Comparison of ENCODE assay signal across 1 cellular context in the genomic region with DNA sequence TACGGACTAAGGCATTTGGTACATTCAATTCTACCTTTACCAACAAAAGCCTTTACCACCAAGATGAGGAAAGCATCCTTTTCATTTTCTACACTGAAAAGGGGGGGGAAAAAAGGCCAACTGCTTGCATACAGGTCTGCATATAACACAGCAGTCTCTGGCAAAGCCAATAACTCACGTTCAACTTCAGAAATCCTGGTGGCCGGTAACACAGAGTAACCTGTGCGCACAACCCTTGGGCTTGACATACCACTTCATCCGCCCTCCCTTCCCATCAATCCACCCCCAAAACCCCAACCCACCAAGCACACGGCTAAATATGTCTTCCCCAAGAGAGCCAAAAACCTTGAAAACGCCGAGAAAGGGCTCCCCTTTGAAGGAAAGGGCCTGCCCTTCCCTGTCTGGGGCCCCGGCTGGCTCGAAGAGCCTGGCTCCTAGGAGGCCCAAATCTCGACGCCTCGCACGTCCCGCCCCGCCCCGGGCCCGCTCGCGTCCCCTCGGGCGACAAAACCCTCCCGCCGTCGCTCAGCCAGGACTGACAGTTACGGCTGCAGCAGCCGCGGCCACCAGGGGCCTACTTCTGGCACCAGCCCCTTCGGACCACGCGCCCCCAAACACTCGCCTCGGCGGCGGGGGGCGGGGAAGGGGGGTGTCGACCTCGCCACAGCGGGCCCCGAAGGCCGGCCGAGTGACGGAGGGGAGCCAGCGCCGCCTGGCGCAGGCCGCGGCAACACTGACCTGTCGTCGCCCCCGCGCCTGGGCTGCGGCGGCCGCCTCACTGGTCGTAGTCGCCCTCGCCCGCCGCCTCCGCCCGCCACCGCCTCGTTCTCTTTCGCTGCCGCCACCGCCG.
TF ChIP-seq lines count a peak whose summit lies in the region.

No MANE protein-coding gene starts in this region.

TF ChIP-seq in HepG2, 621 proteins besides CTCF, POLR2A, EP300 and RAD21 (continued from another document and continues in another):
- TF ChIP-seq, protein P1, sequence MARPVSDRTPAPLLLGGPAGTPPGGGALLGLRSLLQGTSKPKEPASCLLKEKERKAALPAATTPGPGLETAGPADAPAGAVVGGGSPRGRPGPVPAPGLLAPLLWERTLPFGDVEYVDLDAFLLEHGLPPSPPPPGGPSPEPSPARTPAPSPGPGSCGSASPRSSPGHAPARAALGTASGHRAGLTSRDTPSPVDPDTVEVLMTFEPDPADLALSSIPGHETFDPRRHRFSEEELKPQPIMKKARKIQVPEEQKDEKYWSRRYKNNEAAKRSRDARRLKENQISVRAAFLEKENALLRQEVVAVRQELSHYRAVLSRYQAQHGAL (CRISPR knock-in tag; IDR thresholded peaks at IDR 0.05; ENCODE audit: not compliant biosample characterization) = no peak
- TF ChIP-seq ONECUT2 (CRISPR knock-in tag; IDR thresholded peaks at IDR 0.05) = no peak
- TF ChIP-seq ZNF446 (CRISPR knock-in tag; IDR thresholded peaks at IDR 0.05) = peak; percentile 63; the same call in 1 of the 2 replicates
- no peak for TF ChIP-seq ZNF317 (CRISPR knock-in tag; IDR thresholded peaks at IDR 0.05)
- no peak for TF ChIP-seq ZNF674 (CRISPR knock-in tag; IDR thresholded peaks at IDR 0.05; ENCODE audit: low read depth)
- TF ChIP-seq, protein P2, sequence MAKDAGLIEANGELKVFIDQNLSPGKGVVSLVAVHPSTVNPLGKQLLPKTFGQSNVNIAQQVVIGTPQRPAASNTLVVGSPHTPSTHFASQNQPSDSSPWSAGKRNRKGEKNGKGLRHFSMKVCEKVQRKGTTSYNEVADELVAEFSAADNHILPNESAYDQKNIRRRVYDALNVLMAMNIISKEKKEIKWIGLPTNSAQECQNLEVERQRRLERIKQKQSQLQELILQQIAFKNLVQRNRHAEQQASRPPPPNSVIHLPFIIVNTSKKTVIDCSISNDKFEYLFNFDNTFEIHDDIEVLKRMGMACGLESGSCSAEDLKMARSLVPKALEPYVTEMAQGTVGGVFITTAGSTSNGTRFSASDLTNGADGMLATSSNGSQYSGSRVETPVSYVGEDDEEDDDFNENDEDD (CRISPR knock-in tag; IDR thresholded peaks at IDR 0.05; ENCODE audit: borderline replicate concordance) = peak; percentile 22; the same call in 1 of the 2 replicates
- TF ChIP-seq, protein P3, sequence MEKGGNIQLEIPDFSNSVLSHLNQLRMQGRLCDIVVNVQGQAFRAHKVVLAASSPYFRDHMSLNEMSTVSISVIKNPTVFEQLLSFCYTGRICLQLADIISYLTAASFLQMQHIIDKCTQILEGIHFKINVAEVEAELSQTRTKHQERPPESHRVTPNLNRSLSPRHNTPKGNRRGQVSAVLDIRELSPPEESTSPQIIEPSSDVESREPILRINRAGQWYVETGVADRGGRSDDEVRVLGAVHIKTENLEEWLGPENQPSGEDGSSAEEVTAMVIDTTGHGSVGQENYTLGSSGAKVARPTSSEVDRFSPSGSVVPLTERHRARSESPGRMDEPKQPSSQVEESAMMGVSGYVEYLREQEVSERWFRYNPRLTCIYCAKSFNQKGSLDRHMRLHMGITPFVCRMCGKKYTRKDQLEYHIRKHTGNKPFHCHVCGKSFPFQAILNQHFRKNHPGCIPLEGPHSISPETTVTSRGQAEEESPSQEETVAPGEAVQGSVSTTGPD (CRISPR knock-in tag; IDR thresholded peaks at IDR 0.05) = no peak
- TF ChIP-seq, protein P4, sequence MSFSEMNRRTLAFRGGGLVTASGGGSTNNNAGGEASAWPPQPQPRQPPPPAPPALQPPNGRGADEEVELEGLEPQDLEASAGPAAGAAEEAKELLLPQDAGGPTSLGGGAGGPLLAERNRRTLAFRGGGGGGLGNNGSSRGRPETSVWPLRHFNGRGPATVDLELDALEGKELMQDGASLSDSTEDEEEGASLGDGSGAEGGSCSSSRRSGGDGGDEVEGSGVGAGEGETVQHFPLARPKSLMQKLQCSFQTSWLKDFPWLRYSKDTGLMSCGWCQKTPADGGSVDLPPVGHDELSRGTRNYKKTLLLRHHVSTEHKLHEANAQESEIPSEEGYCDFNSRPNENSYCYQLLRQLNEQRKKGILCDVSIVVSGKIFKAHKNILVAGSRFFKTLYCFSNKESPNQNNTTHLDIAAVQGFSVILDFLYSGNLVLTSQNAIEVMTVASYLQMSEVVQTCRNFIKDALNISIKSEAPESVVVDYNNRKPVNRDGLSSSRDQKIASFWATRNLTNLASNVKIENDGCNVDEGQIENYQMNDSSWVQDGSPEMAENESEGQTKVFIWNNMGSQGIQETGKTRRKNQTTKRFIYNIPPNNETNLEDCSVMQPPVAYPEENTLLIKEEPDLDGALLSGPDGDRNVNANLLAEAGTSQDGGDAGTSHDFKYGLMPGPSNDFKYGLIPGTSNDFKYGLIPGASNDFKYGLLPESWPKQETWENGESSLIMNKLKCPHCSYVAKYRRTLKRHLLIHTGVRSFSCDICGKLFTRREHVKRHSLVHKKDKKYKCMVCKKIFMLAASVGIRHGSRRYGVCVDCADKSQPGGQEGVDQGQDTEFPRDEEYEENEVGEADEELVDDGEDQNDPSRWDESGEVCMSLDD (CRISPR knock-in tag; IDR thresholded peaks at IDR 0.05; ENCODE audit: borderline replicate concordance) = peak; percentile 17; the same call in 1 of the 2 replicates
- TF ChIP-seq GFI1 (CRISPR knock-in tag; IDR thresholded peaks at IDR 0.05; ENCODE audit: borderline replicate concordance) = 0 out of 2 replicates have a peak, but pooled peaks have one; percentile 33
- TF ChIP-seq ZNF331 (CRISPR knock-in tag; IDR thresholded peaks at IDR 0.05) = peak; percentile 37; the same call in 1 of the 2 replicates
- no peak for TF ChIP-seq SP4 (CRISPR knock-in tag; IDR thresholded peaks at IDR 0.05)
- peak; percentile 5; the same call in 1 of the 2 replicates for TF ChIP-seq RXRA (CRISPR knock-in tag; IDR thresholded peaks at IDR 0.05)
- TF ChIP-seq EEA1 (CRISPR knock-in tag; IDR thresholded peaks at IDR 0.05; ENCODE audit: borderline replicate concordance) = no peak
- no peak for TF ChIP-seq ZNF24 (IDR thresholded peaks at IDR 0.05)
- peak; percentile 29 for TF ChIP-seq SALL1 (CRISPR knock-in tag; IDR thresholded peaks at IDR 0.05)
- peak; percentile 86 for TF ChIP-seq ZNF501 (CRISPR knock-in tag; IDR thresholded peaks at IDR 0.05)
- no peak for TF ChIP-seq ZC3H13 (CRISPR knock-in tag; IDR thresholded peaks at IDR 0.05)
- no peak for TF ChIP-seq ARID2 (CRISPR knock-in tag; IDR thresholded peaks at IDR 0.05; ENCODE audit: borderline replicate concordance)
- TF ChIP-seq, protein P5, sequence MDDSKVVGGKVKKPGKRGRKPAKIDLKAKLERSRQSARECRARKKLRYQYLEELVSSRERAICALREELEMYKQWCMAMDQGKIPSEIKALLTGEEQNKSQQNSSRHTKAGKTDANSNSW (CRISPR knock-in tag; IDR thresholded peaks at IDR 0.05; ENCODE audit: borderline replicate concordance) = 0 out of 2 replicates have a peak, but pooled peaks have one; percentile 15
- no peak for TF ChIP-seq SOX6 (IDR thresholded peaks at IDR 0.05)
- no peak for TF ChIP-seq SOX6 (CRISPR knock-in tag; IDR thresholded peaks at IDR 0.05)
- no peak for TF ChIP-seq ZNF468 (CRISPR knock-in tag; IDR thresholded peaks at IDR 0.05)
- 0 out of 2 replicates have a peak, but pooled peaks have one; percentile 1 for TF ChIP-seq MED1 (CRISPR knock-in tag; IDR thresholded peaks at IDR 0.05)
- TF ChIP-seq ESRRA (CRISPR knock-in tag; IDR thresholded peaks at IDR 0.05; ENCODE audit: low read depth) = peak; percentile 53; the same call in 1 of the 2 replicates
- TF ChIP-seq ZNF703 (CRISPR knock-in tag; IDR thresholded peaks at IDR 0.05; ENCODE audit: borderline replicate concordance) = no peak
- TF ChIP-seq SMAD1 (CRISPR knock-in tag; IDR thresholded peaks at IDR 0.05; ENCODE audit: borderline replicate concordance, low read depth) = no peak
- TF ChIP-seq IKZF1 (IDR thresholded peaks at IDR 0.05) = no peak
- no peak for TF ChIP-seq ZFP82 (CRISPR knock-in tag; IDR thresholded peaks at IDR 0.05; ENCODE audit: borderline replicate concordance)
- no peak for TF ChIP-seq ZNF775 (CRISPR knock-in tag; IDR thresholded peaks at IDR 0.05; ENCODE audit: borderline replicate concordance)
- no peak for TF ChIP-seq DNMT1 (CRISPR knock-in tag; IDR thresholded peaks at IDR 0.05)
- peak; percentile 37; the same call in 1 of the 2 replicates for TF ChIP-seq ZNF431 (CRISPR knock-in tag; IDR thresholded peaks at IDR 0.05; ENCODE audit: borderline replicate concordance, low read depth)
- TF ChIP-seq NR2F6 (IDR thresholded peaks at IDR 0.05) = no peak
- peak; percentile 10; the same call in 1 of the 2 replicates for TF ChIP-seq NR2F6 (CRISPR knock-in tag; IDR thresholded peaks at IDR 0.05)
- no peak for TF ChIP-seq ZBTB3 (CRISPR knock-in tag; IDR thresholded peaks at IDR 0.05; ENCODE audit: borderline replicate concordance, low read depth)
- 0 out of 2 replicates have a peak, but pooled peaks have one; percentile 5 for TF ChIP-seq NKX3-1 (CRISPR knock-in tag; IDR thresholded peaks at IDR 0.05)
- TF ChIP-seq, protein P6, sequence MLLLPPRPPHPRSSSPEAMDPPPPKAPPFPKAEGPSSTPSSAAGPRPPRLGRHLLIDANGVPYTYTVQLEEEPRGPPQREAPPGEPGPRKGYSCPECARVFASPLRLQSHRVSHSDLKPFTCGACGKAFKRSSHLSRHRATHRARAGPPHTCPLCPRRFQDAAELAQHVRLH (CRISPR knock-in tag; IDR thresholded peaks at IDR 0.05; ENCODE audit: borderline replicate concordance, low read depth) = no peak
- TF ChIP-seq, protein P7, sequence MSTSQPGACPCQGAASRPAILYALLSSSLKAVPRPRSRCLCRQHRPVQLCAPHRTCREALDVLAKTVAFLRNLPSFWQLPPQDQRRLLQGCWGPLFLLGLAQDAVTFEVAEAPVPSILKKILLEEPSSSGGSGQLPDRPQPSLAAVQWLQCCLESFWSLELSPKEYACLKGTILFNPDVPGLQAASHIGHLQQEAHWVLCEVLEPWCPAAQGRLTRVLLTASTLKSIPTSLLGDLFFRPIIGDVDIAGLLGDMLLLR (CRISPR knock-in tag; IDR thresholded peaks at IDR 0.05) = peak; percentile 63; the same call in 1 of the 2 replicates
- no peak for TF ChIP-seq RFX1 (IDR thresholded peaks at IDR 0.05)
- peak; percentile 62 for TF ChIP-seq HDAC1 (CRISPR knock-in tag; IDR thresholded peaks at IDR 0.05)
- TF ChIP-seq, protein P8, sequence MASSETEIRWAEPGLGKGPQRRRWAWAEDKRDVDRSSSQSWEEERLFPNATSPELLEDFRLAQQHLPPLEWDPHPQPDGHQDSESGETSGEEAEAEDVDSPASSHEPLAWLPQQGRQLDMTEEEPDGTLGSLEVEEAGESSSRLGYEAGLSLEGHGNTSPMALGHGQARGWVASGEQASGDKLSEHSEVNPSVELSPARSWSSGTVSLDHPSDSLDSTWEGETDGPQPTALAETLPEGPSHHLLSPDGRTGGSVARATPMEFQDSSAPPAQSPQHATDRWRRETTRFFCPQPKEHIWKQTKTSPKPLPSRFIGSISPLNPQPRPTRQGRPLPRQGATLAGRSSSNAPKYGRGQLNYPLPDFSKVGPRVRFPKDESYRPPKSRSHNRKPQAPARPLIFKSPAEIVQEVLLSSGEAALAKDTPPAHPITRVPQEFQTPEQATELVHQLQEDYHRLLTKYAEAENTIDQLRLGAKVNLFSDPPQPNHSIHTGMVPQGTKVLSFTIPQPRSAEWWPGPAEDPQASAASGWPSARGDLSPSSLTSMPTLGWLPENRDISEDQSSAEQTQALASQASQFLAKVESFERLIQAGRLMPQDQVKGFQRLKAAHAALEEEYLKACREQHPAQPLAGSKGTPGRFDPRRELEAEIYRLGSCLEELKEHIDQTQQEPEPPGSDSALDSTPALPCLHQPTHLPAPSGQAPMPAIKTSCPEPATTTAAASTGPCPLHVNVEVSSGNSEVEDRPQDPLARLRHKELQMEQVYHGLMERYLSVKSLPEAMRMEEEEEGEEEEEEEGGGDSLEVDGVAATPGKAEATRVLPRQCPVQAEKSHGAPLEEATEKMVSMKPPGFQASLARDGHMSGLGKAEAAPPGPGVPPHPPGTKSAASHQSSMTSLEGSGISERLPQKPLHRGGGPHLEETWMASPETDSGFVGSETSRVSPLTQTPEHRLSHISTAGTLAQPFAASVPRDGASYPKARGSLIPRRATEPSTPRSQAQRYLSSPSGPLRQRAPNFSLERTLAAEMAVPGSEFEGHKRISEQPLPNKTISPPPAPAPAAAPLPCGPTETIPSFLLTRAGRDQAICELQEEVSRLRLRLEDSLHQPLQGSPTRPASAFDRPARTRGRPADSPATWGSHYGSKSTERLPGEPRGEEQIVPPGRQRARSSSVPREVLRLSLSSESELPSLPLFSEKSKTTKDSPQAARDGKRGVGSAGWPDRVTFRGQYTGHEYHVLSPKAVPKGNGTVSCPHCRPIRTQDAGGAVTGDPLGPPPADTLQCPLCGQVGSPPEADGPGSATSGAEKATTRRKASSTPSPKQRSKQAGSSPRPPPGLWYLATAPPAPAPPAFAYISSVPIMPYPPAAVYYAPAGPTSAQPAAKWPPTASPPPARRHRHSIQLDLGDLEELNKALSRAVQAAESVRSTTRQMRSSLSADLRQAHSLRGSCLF (CRISPR knock-in tag; IDR thresholded peaks at IDR 0.05; ENCODE audit: borderline replicate concordance) = no peak
- TF ChIP-seq SNRNP70 (IDR thresholded peaks at IDR 0.05; ENCODE audit: low read depth, low read length) = no peak
- TF ChIP-seq NR2F1 (CRISPR knock-in tag; IDR thresholded peaks at IDR 0.05) = no peak
- TF ChIP-seq CREM (IDR thresholded peaks at IDR 0.05) = no peak
- TF ChIP-seq CREM (CRISPR knock-in tag; IDR thresholded peaks at IDR 0.05) = no peak
- TF ChIP-seq PAWR (CRISPR knock-in tag; IDR thresholded peaks at IDR 0.05; ENCODE audit: borderline replicate concordance) = no peak
- TF ChIP-seq, protein P9, sequence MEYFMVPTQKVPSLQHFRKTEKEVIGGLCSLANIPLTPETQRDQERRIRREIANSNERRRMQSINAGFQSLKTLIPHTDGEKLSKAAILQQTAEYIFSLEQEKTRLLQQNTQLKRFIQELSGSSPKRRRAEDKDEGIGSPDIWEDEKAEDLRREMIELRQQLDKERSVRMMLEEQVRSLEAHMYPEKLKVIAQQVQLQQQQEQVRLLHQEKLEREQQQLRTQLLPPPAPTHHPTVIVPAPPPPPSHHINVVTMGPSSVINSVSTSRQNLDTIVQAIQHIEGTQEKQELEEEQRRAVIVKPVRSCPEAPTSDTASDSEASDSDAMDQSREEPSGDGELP (IDR thresholded peaks at IDR 0.05; ENCODE audit: borderline replicate concordance, low read depth) = no peak
- no peak; the same call in 1 of the 2 replicates for TF ChIP-seq SAP130 (CRISPR knock-in tag; IDR thresholded peaks at IDR 0.05; ENCODE audit: low read depth)
- TF ChIP-seq, protein P10, sequence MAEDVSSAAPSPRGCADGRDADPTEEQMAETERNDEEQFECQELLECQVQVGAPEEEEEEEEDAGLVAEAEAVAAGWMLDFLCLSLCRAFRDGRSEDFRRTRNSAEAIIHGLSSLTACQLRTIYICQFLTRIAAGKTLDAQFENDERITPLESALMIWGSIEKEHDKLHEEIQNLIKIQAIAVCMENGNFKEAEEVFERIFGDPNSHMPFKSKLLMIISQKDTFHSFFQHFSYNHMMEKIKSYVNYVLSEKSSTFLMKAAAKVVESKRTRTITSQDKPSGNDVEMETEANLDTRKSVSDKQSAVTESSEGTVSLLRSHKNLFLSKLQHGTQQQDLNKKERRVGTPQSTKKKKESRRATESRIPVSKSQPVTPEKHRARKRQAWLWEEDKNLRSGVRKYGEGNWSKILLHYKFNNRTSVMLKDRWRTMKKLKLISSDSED (CRISPR knock-in tag; IDR thresholded peaks at IDR 0.05) = no peak
- no peak for TF ChIP-seq FOSL2 (CRISPR knock-in tag; IDR thresholded peaks at IDR 0.05)
- TF ChIP-seq ZFP37 (CRISPR knock-in tag; IDR thresholded peaks at IDR 0.05; ENCODE audit: borderline replicate concordance) = no peak
- TF ChIP-seq ZIK1 (CRISPR knock-in tag; IDR thresholded peaks at IDR 0.05; ENCODE audit: borderline replicate concordance, low read depth) = no peak
- TF ChIP-seq ELF3 (CRISPR knock-in tag; IDR thresholded peaks at IDR 0.05) = no peak
- no peak for TF ChIP-seq MXI1 (IDR thresholded peaks at IDR 0.05; ENCODE audit: borderline replicate concordance, low read depth, low read length)
